15 cellular contexts compared by ENCODE assay signal in the genomic region with DNA sequence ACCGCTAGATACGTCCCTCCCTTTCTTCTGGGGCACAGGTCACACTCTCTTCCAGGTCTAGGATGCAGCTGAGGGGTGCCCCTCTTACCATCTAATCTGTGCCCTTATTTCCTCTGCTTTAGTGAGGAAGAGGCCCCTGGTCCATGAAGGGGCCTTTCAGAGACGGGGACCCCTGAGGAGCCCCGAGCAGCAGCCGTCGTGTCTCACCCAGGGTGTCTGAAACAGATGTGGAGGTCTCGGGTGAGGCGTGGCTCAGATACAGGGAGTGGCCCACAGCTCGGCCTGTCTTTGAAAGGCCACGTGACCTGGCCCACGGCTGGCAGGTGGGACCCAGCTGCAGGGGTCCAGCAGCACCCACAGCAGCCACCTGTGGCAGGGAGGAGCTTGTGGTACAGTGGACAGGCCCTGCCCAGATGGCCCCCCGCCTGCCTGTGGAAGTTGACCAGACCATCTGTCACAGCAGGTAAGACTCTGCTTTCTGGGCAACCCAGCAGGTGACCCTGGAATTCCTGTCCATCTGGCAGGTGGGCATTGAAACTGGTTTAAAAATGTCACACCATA. TPM values are rescaled to one million over a fixed set of nuclear protein-coding genes. Genes with fewer than 3 reads are reported as not detected.
"Had no signal": no experiment of that assay in that cellular context is flagged by ENCODE, and none has a peak within 500 bp of the region (broad histone marks: within the 10 kb centered on the region; RNA-seq: fewer than 3 reads in every experiment).

No MANE protein-coding gene starts in this region.

- ATAC-seq: foreskin keratinocyte; pancreas; stimulated activated naive CD8-positive, alpha-beta T cell treated with anti-CD3 and anti-CD28 coated beads, Interleukin-15, Interleukin-2, amounts not matched to agents 100 U/mL and 50 U/mL, for 24 hours had no signal

- H3K4me3 Mint-ChIP-seq: activated naive CD8-positive, alpha-beta T cell treated with anti-CD3 and anti-CD28 coated beads for 36 hours; neural crest cell; T-helper 1 cell treated with Interleukin-12 subunit alpha and Interleukin-12 subunit beta and Interleukin-4 antibody, amounts not matched to agents 30 μg/mL and 1 μg/mL, for 36 hours had no signal

- H3K36me3 Mint-ChIP-seq: activated naive CD8-positive, alpha-beta T cell treated with anti-CD3 and anti-CD28 coated beads for 36 hours had no signal

- H3K27ac Mint-ChIP-seq: activated naive CD8-positive, alpha-beta T cell treated with anti-CD3 and anti-CD28 coated beads for 36 hours; T-helper 1 cell treated with Interleukin-12 subunit alpha and Interleukin-12 subunit beta and Interleukin-4 antibody, amounts not matched to agents 30 μg/mL and 1 μg/mL, for 36 hours had no signal

- H3K4me1 Mint-ChIP-seq: activated naive CD8-positive, alpha-beta T cell treated with anti-CD3 and anti-CD28 coated beads for 36 hours; neural crest cell had no signal

- H3K27me3 Mint-ChIP-seq: activated naive CD8-positive, alpha-beta T cell treated with anti-CD3 and anti-CD28 coated beads for 36 hours had no signal

- DNase-seq: activated CD4-positive, alpha-beta T cell treated with anti-CD3 and anti-CD28 coated beads, Interleukin-2, amount 50 U/mL, for 1 hour; activated naive CD8-positive, alpha-beta T cell treated with anti-CD3 and anti-CD28 coated beads for 36 hours; esophagus squamous epithelium; stimulated activated CD4-positive, alpha-beta T cell treated with anti-CD3 and anti-CD28 coated beads, Interleukin-12 subunit alpha, Interleukin-12 subunit beta, amount 100 ng/mL, for 4 hours; stimulated activated naive CD8-positive, alpha-beta T cell treated with anti-CD3 and anti-CD28 coated beads, Interleukin-15, Interleukin-2, amounts not matched to agents 100 U/mL and 50 U/mL, for 24 hours; testis had no signal

- H3K9me3 Mint-ChIP-seq: activated naive CD8-positive, alpha-beta T cell treated with anti-CD3 and anti-CD28 coated beads for 36 hours; neural crest cell; T-helper 1 cell treated with Interleukin-12 subunit alpha and Interleukin-12 subunit beta and Interleukin-4 antibody, amounts not matched to agents 30 μg/mL and 1 μg/mL, for 36 hours had no signal

RNA-seq across cellular contexts. Expression of gene SCGB1C2, which starts 15.6 kb away (rescaled TPM):
- total RNA-seq: activated naive CD8-positive, alpha-beta T cell treated with anti-CD3 and anti-CD28 coated beads for 36 hours; ascending aorta; bronchial epithelial cell; esophagus squamous epithelium; foreskin keratinocyte; liver; mesenteric fat pad; neural crest cell; testis; urinary bladder had no signal
- polyA plus RNA-seq: foreskin keratinocyte, liver, pancreas, urinary bladder had no signal

RNA-seq across cellular contexts. Expression of gene DOC2B, which starts 28.5 kb away (rescaled TPM):
- total RNA-seq: foreskin keratinocyte had no signal
- polyA plus RNA-seq: foreskin keratinocyte had no signal
